In the genomic region with DNA sequence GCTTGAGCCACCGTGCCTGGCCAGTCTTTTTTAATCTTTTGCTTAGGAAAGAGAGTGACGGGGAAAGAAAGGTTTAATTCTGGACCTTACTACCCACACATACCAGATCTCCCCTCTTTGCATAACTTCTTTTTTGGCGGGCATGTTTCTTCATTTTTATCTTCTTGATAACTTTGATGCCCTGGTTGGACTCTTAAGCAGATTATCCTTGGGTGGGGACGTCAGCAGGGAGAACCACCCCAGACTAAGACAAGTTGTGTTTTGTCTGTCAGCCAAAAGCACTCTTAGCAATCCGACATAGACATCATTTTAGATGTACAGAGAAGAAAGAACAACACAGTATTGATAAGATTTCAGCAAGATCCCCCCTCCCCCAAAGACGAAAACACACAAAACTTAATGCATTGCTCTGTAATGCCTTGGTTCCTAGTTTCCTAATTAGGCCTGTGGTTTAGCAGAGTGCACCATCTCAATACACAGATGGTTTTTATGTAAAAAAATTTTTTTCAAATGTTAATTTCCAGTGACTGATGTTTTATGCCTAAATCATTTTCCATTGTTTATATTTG, we compare ENCODE assay signal across 11 cellular contexts.
A peak's percentile ranks its signal among the peaks of the same experiment; 100 is the strongest.
DNase-seq lines count a peak whose midpoint lies in the region; ATAC-seq and TF ChIP-seq lines count a peak whose summit lies in the region.
"Had no signal": no experiment of that assay in that cellular context is flagged by ENCODE, and none has a peak within 500 bp of the region (broad histone marks: within the 10 kb centered on the region; RNA-seq: fewer than 3 reads in every experiment).

No MANE protein-coding gene starts in this region.

- in situ Hi-C loops in G401 (cut with HindIII; ENCODE audit: low sequenced_read_pairs) = no loop called here

- peak; percentile 25 for ATAC-seq in HG02759 (IDR thresholded peaks at IDR 0.05; ENCODE audit: unreplicated experiment)

- H3K27me3 ChIP-seq in ascending aorta (no peaks in the 10 kb centered on the region), prostate gland (replicated peaks; ENCODE audit: insufficient read depth) (no peaks in the 10 kb centered on the region)
- H3K27me3 ChIP-seq: ovary had no signal

- H3K36me3 ChIP-seq in ascending aorta = no peaks in the 10 kb centered on the region
- no peaks in the 10 kb centered on the region for H3K36me3 ChIP-seq in prostate gland
- H3K36me3 ChIP-seq: ovary had no signal

- H3K27ac ChIP-seq in ascending aorta (peak overlapping the region; percentile 77 to 79), prostate gland (peak overlapping the region; percentile 88 to 91)

- peak overlapping the region in 1 of 2 donors; percentile 46 for H3K4me3 ChIP-seq in ascending aorta
- no peak overlapping the region for H3K4me3 ChIP-seq in prostate gland
- H3K4me3 ChIP-seq: ovary had no signal

- intact Hi-C loops in ascending aorta (cut with DNase I) = loop anchor here (2.0 kb wide), 1 partner anchor 99 kb away; a partner anchor contains a TSS
- intact Hi-C loops in prostate gland (cut with DNase I) = no loop called here

- TF ChIP-seq CTCF in ascending aorta (IDR thresholded peaks at IDR 0.05) (no peak), prostate gland (IDR thresholded peaks at IDR 0.05) (no peak)

- no peaks in the 10 kb centered on the region for H3K9me3 ChIP-seq in ascending aorta
- no peaks in the 10 kb centered on the region for H3K9me3 ChIP-seq in prostate gland
- H3K9me3 ChIP-seq: ovary had no signal

- TF ChIP-seq POLR2A in prostate gland (IDR thresholded peaks at IDR 0.05) = no peak

- WGBS in prostate gland = 58% methylated on average over 6 of the region's 6 CpGs

- peak; percentile 61 for DNase-seq in NCI-H2171 treated with DMSO at 0.1 percent for 48 hours (lab: John Stamatoyannopoulos, UW)
- DNase-seq in NCI-H2171 (lab: John Stamatoyannopoulos, UW) = no peak
- DNase-seq in ascending aorta (ENCODE audit: low spot score in 2 of 2) = no peak
- DNase-seq in prostate gland (ENCODE audit: low spot score) = no peak
- DNase-seq in stimulated activated CD4-positive, alpha-beta T cell treated with anti-CD3 and anti-CD28 coated beads, Interleukin-4, amount 100 ng/mL, for 24 hours = no peak
- DNase-seq in SHP77 treated with DMSO at 0.1 percent for 48 hours (lab: John Stamatoyannopoulos, UW) = no peak
- DNase-seq in G401 (ENCODE audit: low spot score) = no peak
- DNase-seq: activated CD4-positive, CD25-positive, alpha-beta regulatory T cell; NCI-H345 had no signal

- H3K4me1 ChIP-seq in ascending aorta (peaks cover 0 to 9% of the 10 kb centered on the region in 2 donors), prostate gland (replicated peaks) (peaks cover 20% of the 10 kb centered on the region)
